Comparison of ENCODE assay signal across 15 cellular contexts in the genomic region with DNA sequence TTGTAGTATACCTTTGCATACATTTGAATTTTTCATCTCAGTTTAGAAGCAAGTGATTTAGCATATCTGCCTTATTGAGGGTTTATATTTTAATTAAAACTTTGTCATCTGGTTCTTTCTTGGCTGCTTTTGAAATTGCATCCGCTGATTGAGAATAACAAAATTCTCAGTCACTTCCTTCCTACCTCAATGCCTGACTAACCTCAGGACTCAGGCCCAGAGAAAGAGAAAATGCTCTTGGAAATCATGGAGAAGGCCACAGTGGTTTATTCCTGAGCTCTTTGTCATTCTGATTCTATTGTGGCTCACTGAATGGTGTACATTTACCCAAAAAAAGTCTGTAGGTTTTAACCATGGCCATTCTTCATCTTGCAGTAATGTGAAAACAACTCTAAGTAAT.
DNase-seq lines count a peak whose midpoint lies in the region; ATAC-seq, FAIRE-seq and TF ChIP-seq lines count a peak whose summit lies in the region.
"Had no signal": no experiment of that assay in that cellular context is flagged by ENCODE, and none has a peak within 500 bp of the region (broad histone marks: within the 10 kb centered on the region; RNA-seq: fewer than 3 reads in every experiment).

No MANE protein-coding gene starts in this region.

- peak overlapping the region; percentile 49 for H3K9ac ChIP-seq in SK-N-MC (ENCODE audit: insufficient read length)

- FAIRE-seq in D721Med (lab: Jason Lieb, UNC): no peak
- FAIRE-seq: GM12878 had no signal

- H3K9me3 ChIP-seq in SK-N-MC (ENCODE audit: low read depth, low read length): no peaks in the 10 kb centered on the region; the same call in 1 of the 2 replicates
- H3K9me3 ChIP-seq: gastroesophageal sphincter, uterus had no signal

- no peak for ATAC-seq in HG03135 (IDR thresholded peaks at IDR 0.05; ENCODE audit: unreplicated experiment)
- ATAC-seq: effector memory CD8-positive, alpha-beta T cell; gastroesophageal sphincter; stimulated activated naive CD8-positive, alpha-beta T cell treated with anti-CD3 and anti-CD28 coated beads, Interleukin-15, Interleukin-2, amounts not matched to agents 100 U/mL and 50 U/mL, for 24 hours had no signal

- no peaks in the 10 kb centered on the region for H3K36me3 ChIP-seq in SK-N-MC (ENCODE audit: insufficient read depth, low read length)
- H3K36me3 ChIP-seq: gastroesophageal sphincter, uterus had no signal

- DNase-seq in NCI-H748 (lab: John Stamatoyannopoulos, UW; ENCODE audit: unreplicated experiment) (peak; percentile 39), NCI-H748 treated with DMSO at 0.1 percent for 48 hours (lab: John Stamatoyannopoulos, UW) (no peak), SK-N-MC (ENCODE audit: low read depth, low spot score) (no peak), fibroblast of the aortic adventitia (ENCODE audit: low read depth) (peak; percentile 16), D721Med (ENCODE audit: insufficient read length, low spot score) (no peak)
- DNase-seq in activated CD4-positive, alpha-beta T cell treated with anti-CD3 and anti-CD28 coated beads for 1 hour: no peak
- no peak for DNase-seq in stimulated activated CD4-positive, alpha-beta T cell treated with anti-CD3 and anti-CD28 coated beads, Interleukin-15, amount 100 ng/mL, for 24 hours
- DNase-seq: activated effector memory CD4-positive, alpha-beta T cell treated with Interleukin-2 at 50 U/mL for 16 hours; effector memory CD8-positive, alpha-beta T cell; stimulated activated naive CD8-positive, alpha-beta T cell treated with anti-CD3 and anti-CD28 coated beads, Interleukin-15, Interleukin-2, amounts not matched to agents 100 U/mL and 50 U/mL, for 24 hours; uterus had no signal

- TF ChIP-seq CTCF in fibroblast of the aortic adventitia (IDR thresholded peaks at IDR 0.05; ENCODE audit: insufficient read depth, low read length) (no peak), D721Med (IDR thresholded peaks at IDR 0.05; ENCODE audit: insufficient read depth, missing control alignments) (no peak)

- H3K4me3 ChIP-seq in SK-N-MC (peak overlapping the region; percentile 43), fibroblast of the aortic adventitia (ENCODE audit: low read depth, low read length) (no peak overlapping the region)
- H3K4me3 ChIP-seq: gastroesophageal sphincter, GM12878, skin epidermis, uterus had no signal

- H3K27ac ChIP-seq in SK-N-MC: peak overlapping the region; percentile 72
- H3K27ac ChIP-seq: gastroesophageal sphincter, uterus had no signal

Comparison
In these comparisons a context has a peak if more than half of its experiments do, and no peak if none do; other contexts are left out.
1. DNase-seq: peak in NCI-H748 (single experiment) and fibroblast of the aortic adventitia (single experiment); none in NCI-H748 treated with DMSO at 0.1 percent for 48 hours (single experiment), SK-N-MC (single experiment), activated CD4-positive, alpha-beta T cell treated with anti-CD3 and anti-CD28 coated beads for 1 hour (single experiment), D721Med (single experiment) and stimulated activated CD4-positive, alpha-beta T cell treated with anti-CD3 and anti-CD28 coated beads, Interleukin-15, amount 100 ng/mL, for 24 hours (single experiment).